In the genomic region with DNA sequence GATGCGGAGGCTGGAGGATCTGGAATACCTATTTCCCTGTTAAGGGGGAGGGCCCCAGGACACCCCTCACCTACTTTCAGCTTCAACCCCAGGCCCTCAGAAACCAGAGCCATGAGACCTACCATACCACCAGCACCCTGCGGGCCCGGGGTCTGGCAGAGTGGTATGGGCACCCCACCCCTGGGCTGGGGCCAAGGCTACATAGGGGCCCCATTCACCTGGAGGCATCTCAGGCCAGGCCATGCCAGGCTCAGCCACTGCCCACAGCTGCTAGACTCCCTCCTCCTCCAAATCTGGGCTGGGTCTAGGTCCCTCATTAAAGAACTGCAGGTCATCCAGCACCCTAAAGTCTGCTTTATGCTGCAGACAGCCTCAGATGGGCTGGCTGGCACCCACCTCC, we compare ENCODE assay signal across 2 cellular contexts.
TF ChIP-seq lines count a peak whose summit lies in the region.

No MANE protein-coding gene starts in this region.

TF ChIP-seq in HCT116, 20 proteins besides CTCF, POLR2A, EP300 and RAD21:
- TF ChIP-seq ZFX (IDR thresholded peaks at IDR 0.05): no peak
- TF ChIP-seq, protein P1, sequence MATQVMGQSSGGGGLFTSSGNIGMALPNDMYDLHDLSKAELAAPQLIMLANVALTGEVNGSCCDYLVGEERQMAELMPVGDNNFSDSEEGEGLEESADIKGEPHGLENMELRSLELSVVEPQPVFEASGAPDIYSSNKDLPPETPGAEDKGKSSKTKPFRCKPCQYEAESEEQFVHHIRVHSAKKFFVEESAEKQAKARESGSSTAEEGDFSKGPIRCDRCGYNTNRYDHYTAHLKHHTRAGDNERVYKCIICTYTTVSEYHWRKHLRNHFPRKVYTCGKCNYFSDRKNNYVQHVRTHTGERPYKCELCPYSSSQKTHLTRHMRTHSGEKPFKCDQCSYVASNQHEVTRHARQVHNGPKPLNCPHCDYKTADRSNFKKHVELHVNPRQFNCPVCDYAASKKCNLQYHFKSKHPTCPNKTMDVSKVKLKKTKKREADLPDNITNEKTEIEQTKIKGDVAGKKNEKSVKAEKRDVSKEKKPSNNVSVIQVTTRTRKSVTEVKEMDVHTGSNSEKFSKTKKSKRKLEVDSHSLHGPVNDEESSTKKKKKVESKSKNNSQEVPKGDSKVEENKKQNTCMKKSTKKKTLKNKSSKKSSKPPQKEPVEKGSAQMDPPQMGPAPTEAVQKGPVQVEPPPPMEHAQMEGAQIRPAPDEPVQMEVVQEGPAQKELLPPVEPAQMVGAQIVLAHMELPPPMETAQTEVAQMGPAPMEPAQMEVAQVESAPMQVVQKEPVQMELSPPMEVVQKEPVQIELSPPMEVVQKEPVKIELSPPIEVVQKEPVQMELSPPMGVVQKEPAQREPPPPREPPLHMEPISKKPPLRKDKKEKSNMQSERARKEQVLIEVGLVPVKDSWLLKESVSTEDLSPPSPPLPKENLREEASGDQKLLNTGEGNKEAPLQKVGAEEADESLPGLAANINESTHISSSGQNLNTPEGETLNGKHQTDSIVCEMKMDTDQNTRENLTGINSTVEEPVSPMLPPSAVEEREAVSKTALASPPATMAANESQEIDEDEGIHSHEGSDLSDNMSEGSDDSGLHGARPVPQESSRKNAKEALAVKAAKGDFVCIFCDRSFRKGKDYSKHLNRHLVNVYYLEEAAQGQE (IDR thresholded peaks at IDR 0.05; ENCODE audit: low read depth): no peak
- no peak for TF ChIP-seq TCF7L2 (IDR thresholded peaks at IDR 0.05; ENCODE audit: borderline replicate concordance, extremely low read depth, insufficient read depth, insufficient read length)
- TF ChIP-seq EZH2 (IDR thresholded peaks at IDR 0.05): no peak
- TF ChIP-seq, protein P2, sequence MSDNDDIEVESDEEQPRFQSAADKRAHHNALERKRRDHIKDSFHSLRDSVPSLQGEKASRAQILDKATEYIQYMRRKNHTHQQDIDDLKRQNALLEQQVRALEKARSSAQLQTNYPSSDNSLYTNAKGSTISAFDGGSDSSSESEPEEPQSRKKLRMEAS (IDR thresholded peaks at IDR 0.05): no peak
- TF ChIP-seq, protein P3, sequence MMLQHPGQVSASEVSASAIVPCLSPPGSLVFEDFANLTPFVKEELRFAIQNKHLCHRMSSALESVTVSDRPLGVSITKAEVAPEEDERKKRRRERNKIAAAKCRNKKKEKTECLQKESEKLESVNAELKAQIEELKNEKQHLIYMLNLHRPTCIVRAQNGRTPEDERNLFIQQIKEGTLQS (IDR thresholded peaks at IDR 0.05): no peak
- TF ChIP-seq POLR2AphosphoS5 (IDR thresholded peaks at IDR 0.05; ENCODE audit: low read depth, low read length): no peak
- no peak for TF ChIP-seq SRF (IDR thresholded peaks at IDR 0.05; ENCODE audit: low read depth)
- no peak for TF ChIP-seq ZNF274 (IDR thresholded peaks at IDR 0.05; ENCODE audit: low read depth, low read length)
- TF ChIP-seq SIN3A (IDR thresholded peaks at IDR 0.05; ENCODE audit: low read depth): no peak
- no peak for TF ChIP-seq EGR1 (IDR thresholded peaks at IDR 0.05; ENCODE audit: low read depth)
- no peak for TF ChIP-seq CEBPB (IDR thresholded peaks at IDR 0.05; ENCODE audit: low read depth)
- no peak for TF ChIP-seq FOSL1 (IDR thresholded peaks at IDR 0.05; ENCODE audit: low read depth)
- TF ChIP-seq, protein P4, sequence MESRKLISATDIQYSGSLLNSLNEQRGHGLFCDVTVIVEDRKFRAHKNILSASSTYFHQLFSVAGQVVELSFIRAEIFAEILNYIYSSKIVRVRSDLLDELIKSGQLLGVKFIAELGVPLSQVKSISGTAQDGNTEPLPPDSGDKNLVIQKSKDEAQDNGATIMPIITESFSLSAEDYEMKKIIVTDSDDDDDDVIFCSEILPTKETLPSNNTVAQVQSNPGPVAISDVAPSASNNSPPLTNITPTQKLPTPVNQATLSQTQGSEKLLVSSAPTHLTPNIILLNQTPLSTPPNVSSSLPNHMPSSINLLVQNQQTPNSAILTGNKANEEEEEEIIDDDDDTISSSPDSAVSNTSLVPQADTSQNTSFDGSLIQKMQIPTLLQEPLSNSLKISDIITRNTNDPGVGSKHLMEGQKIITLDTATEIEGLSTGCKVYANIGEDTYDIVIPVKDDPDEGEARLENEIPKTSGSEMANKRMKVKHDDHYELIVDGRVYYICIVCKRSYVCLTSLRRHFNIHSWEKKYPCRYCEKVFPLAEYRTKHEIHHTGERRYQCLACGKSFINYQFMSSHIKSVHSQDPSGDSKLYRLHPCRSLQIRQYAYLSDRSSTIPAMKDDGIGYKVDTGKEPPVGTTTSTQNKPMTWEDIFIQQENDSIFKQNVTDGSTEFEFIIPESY (IDR thresholded peaks at IDR 0.05; ENCODE audit: extremely low read depth, insufficient replicate concordance, low read length): no peak
- no peak for TF ChIP-seq CBX3 (IDR thresholded peaks at IDR 0.05; ENCODE audit: low read depth)
- no peak for TF ChIP-seq SP1 (IDR thresholded peaks at IDR 0.05; ENCODE audit: low read depth)
- TF ChIP-seq EZH2phosphoT487 (IDR thresholded peaks at IDR 0.05; ENCODE audit: borderline replicate concordance): no peak
- no peak for TF ChIP-seq YY1 (IDR thresholded peaks at IDR 0.05; ENCODE audit: extremely low read depth, insufficient replicate concordance, low read depth, low read length)
- no peak for TF ChIP-seq JUND (IDR thresholded peaks at IDR 0.05)
- no peak for TF ChIP-seq ELF1 (IDR thresholded peaks at IDR 0.05; ENCODE audit: borderline replicate concordance, low read depth)

TF ChIP-seq in K562, 482 proteins besides CTCF, POLR2A, EP300 and RAD21:
- TF ChIP-seq, protein P5, sequence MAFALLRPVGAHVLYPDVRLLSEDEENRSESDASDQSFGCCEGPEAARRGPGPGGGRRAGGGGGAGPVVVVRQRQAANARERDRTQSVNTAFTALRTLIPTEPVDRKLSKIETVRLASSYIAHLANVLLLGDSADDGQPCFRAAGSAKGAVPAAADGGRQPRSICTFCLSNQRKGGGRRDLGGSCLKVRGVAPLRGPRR (CRISPR knock-in tag; IDR thresholded peaks at IDR 0.05): no peak
- TF ChIP-seq HLTF (IDR thresholded peaks at IDR 0.05) (no peak), RBFOX2 (IDR thresholded peaks at IDR 0.05; ENCODE audit: low read depth, low read length) (peak; percentile 61), POLR2G (IDR thresholded peaks at IDR 0.05; ENCODE audit: low read depth, low read length) (peak; percentile 61)
